ENCODE assay signal across 24 cellular contexts in genomic region chr2:175553944-175554343, GRCh38.
"Had no signal": no experiment of that assay in that cellular context is flagged by ENCODE, and none has a peak within 500 bp of the region (broad histone marks: within the 10 kb centered on the region; RNA-seq: fewer than 3 reads in every experiment).

No MANE protein-coding gene starts in this region.

- H3K4me1 ChIP-seq: left lung, lower lobe of right lung, prostate gland, suprapubic skin, tibial artery, uterus had no signal

- ATAC-seq: left cardiac atrium; left lung; lower lobe of right lung; naive thymus-derived CD8-positive, alpha-beta T cell; right cardiac atrium; sciatic nerve; stimulated activated effector memory CD8-positive, alpha-beta T cell treated with anti-CD3 and anti-CD28 coated beads, Interleukin-12 subunit alpha, Interleukin-12 subunit beta, amount 100 ng/mL, for 72 hours had no signal

- H3K27ac ChIP-seq: left lung, lower lobe of right lung, prostate gland, skin epidermis, suprapubic skin, thoracic aorta, tibial artery, uterus had no signal

- DNase-seq: hippocampal formation; kidney glomerular epithelial cell; left cardiac atrium; left lung; lower lobe of right lung; mammary epithelial cell; mesenchymal stem cell; naive thymus-derived CD8-positive, alpha-beta T cell; occipital lobe; retina; right cardiac atrium; stimulated activated CD4-positive, alpha-beta T cell treated with anti-CD3 and anti-CD28 coated beads, Interleukin-12 subunit alpha, Interleukin-12 subunit beta, amount 100 ng/mL, for 4 hours; stimulated activated CD4-positive, alpha-beta T cell treated with anti-CD3 and anti-CD28 coated beads, Interleukin-15, amount 100 ng/mL, for 24 hours; stimulated activated CD4-positive, alpha-beta T cell treated with anti-CD3 and anti-CD28 coated beads, Interleukin-4, amount 100 ng/mL, for 24 hours; stimulated activated naive CD4-positive, alpha-beta T cell; tibial artery; uterus had no signal

- H3K4me3 ChIP-seq: left lung, lower lobe of right lung, prostate gland, skin epidermis, suprapubic skin, thoracic aorta, tibial artery, uterus had no signal

- H3K27me3 ChIP-seq: left lung, suprapubic skin, tibial artery, uterus had no signal

- FAIRE-seq: keratinocyte had no signal

- H3K36me3 ChIP-seq: left lung, lower lobe of right lung, prostate gland, suprapubic skin, thoracic aorta, tibial artery, uterus had no signal

- H3K9me3 ChIP-seq: left lung, lower lobe of right lung, prostate gland, suprapubic skin, thoracic aorta, tibial artery, uterus had no signal
